In genomic region chr13:63636231-63636993, GRCh38 we compare ENCODE assay signal across 8 cellular contexts.
DNase-seq lines count a peak whose midpoint lies in the region; TF ChIP-seq lines count a peak whose summit lies in the region.

No MANE protein-coding gene starts in this region.

- peak; percentile 69 for DNase-seq in HEK293T (ENCODE audit: extremely low spot score)
- DNase-seq in NCI-H2227 treated with DMSO at 0.1 percent for 48 hours (lab: John Stamatoyannopoulos, UW), result peak; percentile 26
- DNase-seq in stimulated activated CD4-positive, alpha-beta T cell treated with anti-CD3 and anti-CD28 coated beads, Interleukin-15, amount 100 ng/mL, for 24 hours, result no peak
- no peak for DNase-seq in stimulated activated naive CD4-positive, alpha-beta T cell (lab: John Stamatoyannopoulos, UW)
- DNase-seq in AML-193 (lab: John Stamatoyannopoulos, UW), result no peak

- H3K9me3 ChIP-seq in duodenal mucosa (ENCODE audit: control insufficient read depth in 1 of 2, low read length in 2 of 2) (no peaks in the 10 kb centered on the region), stomach smooth muscle (ENCODE audit: control insufficient read depth in 2 of 2, low read length in 2 of 2) (no peaks in the 10 kb centered on the region)

- H3K27ac ChIP-seq in duodenal mucosa (ENCODE audit: low read depth, low read length) (no peak overlapping the region), stomach smooth muscle (ENCODE audit: low read length) (no peak overlapping the region)

- CTCF ChIA-PET in HEK293T (lab: Yijun Ruan, JAX), result interaction anchor here (0.5 to 1.4 kb wide), 4 partner anchors 9 to 435 kb away, joined by 3 read pairs; no protein-coding TSS in a partner anchor

- TF ChIP-seq CTCF in GM12873 (IDR thresholded peaks at IDR 0.05; ENCODE audit: insufficient read depth, low read depth, low read length, missing control alignments), result peak; percentile 52

- H3K4me3 ChIP-seq in duodenal mucosa (ENCODE audit: low read depth in 1 of 2, low read length in 2 of 2) (peak overlapping the region; percentile 19 to 30), stomach smooth muscle (ENCODE audit: low read length in 2 of 2) (peak overlapping the region; percentile 24 to 47)

- POLR2A ChIA-PET in HEK293T (lab: Yijun Ruan, JAX), result no interaction called here

- H3K27me3 ChIP-seq in duodenal mucosa (ENCODE audit: control insufficient read depth in 1 of 2, insufficient read depth in 2 of 2, low read length in 2 of 2) (no peaks in the 10 kb centered on the region), stomach smooth muscle (ENCODE audit: control insufficient read depth in 1 of 2, insufficient read depth in 2 of 2, low read length in 2 of 2) (no peaks in the 10 kb centered on the region)

- H3K36me3 ChIP-seq in duodenal mucosa (ENCODE audit: control insufficient read depth in 1 of 2, insufficient read depth in 2 of 2, low read length in 2 of 2) (no peaks in the 10 kb centered on the region), stomach smooth muscle (ENCODE audit: control insufficient read depth in 2 of 2, insufficient read depth in 2 of 2, low read length in 2 of 2) (no peaks in the 10 kb centered on the region)

- H3K4me1 ChIP-seq in duodenal mucosa (ENCODE audit: control insufficient read depth in 1 of 2, insufficient read depth in 2 of 2, low read length in 2 of 2) (no peaks in the 10 kb centered on the region), stomach smooth muscle (ENCODE audit: control insufficient read depth, insufficient read depth, low read length) (no peaks in the 10 kb centered on the region)

- H3K9ac ChIP-seq in duodenal mucosa (ENCODE audit: low read depth in 1 of 2, low read length in 2 of 2), result no peak overlapping the region
- no peak overlapping the region for H3K9ac ChIP-seq in stomach smooth muscle (ENCODE audit: low read length in 2 of 2)

TF ChIP-seq in HEK293T, 16 proteins besides CTCF, POLR2A, EP300 and RAD21:
- TF ChIP-seq BHLHE40 (IDR thresholded peaks at IDR 0.05; ENCODE audit: borderline replicate concordance) (0 out of 2 replicates have a peak, but pooled peaks have one; percentile 1), PKNOX1 (IDR thresholded peaks at IDR 0.05) (no peak), FOXK2 (IDR thresholded peaks at IDR 0.05) (peak; percentile 14; the same call in 1 of the 2 replicates)

Comparison
In these comparisons a context has a peak if more than half of its experiments do, and no peak if none do; other contexts are left out.
1. DNase-seq: peak in HEK293T (single experiment) and NCI-H2227 treated with DMSO at 0.1 percent for 48 hours (single experiment); none in stimulated activated CD4-positive, alpha-beta T cell treated with anti-CD3 and anti-CD28 coated beads, Interleukin-15, amount 100 ng/mL, for 24 hours (single experiment), stimulated activated naive CD4-positive, alpha-beta T cell (0 of 6) and AML-193 (0 of 2).